In genomic region chr12:543114-543451, GRCh38 we compare ENCODE assay signal across 27 cellular contexts.
DNase-seq lines count a peak whose midpoint lies in the region; ATAC-seq and TF ChIP-seq lines count a peak whose summit lies in the region.
"Had no signal": no experiment of that assay in that cellular context is flagged by ENCODE, and none has a peak within 500 bp of the region (broad histone marks: within the 10 kb centered on the region; RNA-seq: fewer than 3 reads in every experiment).

No MANE protein-coding gene starts in this region.

- no peak for TF ChIP-seq EP300 in stomach (IDR thresholded peaks at IDR 0.05)

- H3K9me3 ChIP-seq in SJCRH30 (replicated peaks) (no peaks in the 10 kb centered on the region; the same call in 1 of the 2 replicates), stomach (no peaks in the 10 kb centered on the region)
- H3K9me3 ChIP-seq: BE2C, HAP-1 had no signal

- H3K36me3 ChIP-seq in SJCRH30 (peaks cover 9% of the 10 kb centered on the region), stomach (peaks cover under 1 to 21% (median 8%) of the 10 kb centered on the region in 4 donors)
- H3K36me3 ChIP-seq: BE2C, HAP-1 had no signal

- H3K9me3 Mint-ChIP-seq in activated naive CD8-positive, alpha-beta T cell treated with anti-CD3 and anti-CD28 coated beads, Interleukin-2, amount 10 ng/mL, durations not matched to agents 7 days and 5 days, result no peaks in the 10 kb centered on the region
- H3K9me3 Mint-ChIP-seq in activated naive CD8-positive, alpha-beta T cell treated with anti-CD3 and anti-CD28 coated beads for 36 hours, result no peaks in the 10 kb centered on the region
- no peaks in the 10 kb centered on the region for H3K9me3 Mint-ChIP-seq in nephron
- H3K9me3 Mint-ChIP-seq: CD8-positive, alpha-beta memory T cell; GM23338; HFFc6; IgD-negative memory B cell had no signal

- intact Hi-C loops in stomach (cut with DNase I; ENCODE audit: low total_unique reads), result no loop called here

- H3K27me3 Mint-ChIP-seq in activated naive CD8-positive, alpha-beta T cell treated with anti-CD3 and anti-CD28 coated beads, Interleukin-2, amount 10 ng/mL, durations not matched to agents 7 days and 5 days, result peaks cover 13% of the 10 kb centered on the region
- H3K27me3 Mint-ChIP-seq in activated naive CD8-positive, alpha-beta T cell treated with anti-CD3 and anti-CD28 coated beads for 36 hours, result peaks cover 35% of the 10 kb centered on the region
- peaks cover 33% of the 10 kb centered on the region for H3K27me3 Mint-ChIP-seq in nephron (ENCODE audit: low read depth)

- peak overlapping the region; percentile 34 for H3K27ac Mint-ChIP-seq in activated naive CD8-positive, alpha-beta T cell treated with anti-CD3 and anti-CD28 coated beads, Interleukin-2, amount 10 ng/mL, durations not matched to agents 7 days and 5 days
- no peak overlapping the region for H3K27ac Mint-ChIP-seq in activated naive CD8-positive, alpha-beta T cell treated with anti-CD3 and anti-CD28 coated beads for 36 hours
- H3K27ac Mint-ChIP-seq in nephron, result peak overlapping the region; percentile 65 to 73 (median 71)
- H3K27ac Mint-ChIP-seq: CD14-positive monocyte; CD8-positive, alpha-beta memory T cell; GM23338; HFFc6; IgD-negative memory B cell had no signal

- H3K4me1 ChIP-seq in SJCRH30 (peaks cover 30% of the 10 kb centered on the region), stomach (peaks cover 36 to 63% (median 52%) of the 10 kb centered on the region in 4 donors)
- H3K4me1 ChIP-seq: BE2C, HAP-1 had no signal

- H3K4me1 Mint-ChIP-seq in activated naive CD8-positive, alpha-beta T cell treated with anti-CD3 and anti-CD28 coated beads, Interleukin-2, amount 10 ng/mL, durations not matched to agents 7 days and 5 days, result peaks cover 31% of the 10 kb centered on the region
- peaks cover 23% of the 10 kb centered on the region for H3K4me1 Mint-ChIP-seq in activated naive CD8-positive, alpha-beta T cell treated with anti-CD3 and anti-CD28 coated beads for 36 hours
- peaks cover 47% of the 10 kb centered on the region for H3K4me1 Mint-ChIP-seq in nephron

- WGBS in stomach, 5 donors, result 79 to 96% (median 91%) methylated on average over 6 to 8 of the region's 9 CpGs

- no peak for TF ChIP-seq POLR2A in stomach (IDR thresholded peaks at IDR 0.05)

- ATAC-seq in activated naive CD8-positive, alpha-beta T cell treated with anti-CD3 and anti-CD28 coated beads, Interleukin-2, amount 10 ng/mL, durations not matched to agents 7 days and 5 days (ENCODE audit: low read depth), result no peak
- ATAC-seq in HG02610 (IDR thresholded peaks at IDR 0.05; ENCODE audit: unreplicated experiment), result no peak
- ATAC-seq: Panc1 had no signal

- TF ChIP-seq CTCF in nephron (IDR thresholded peaks at IDR 0.05; ENCODE audit: unreplicated experiment in 3 of 3) (no peak), stomach (IDR thresholded peaks at IDR 0.05) (no peak)

- H3K27me3 ChIP-seq in SJCRH30, result no peaks in the 10 kb centered on the region
- peaks cover 0 to 43% (median 6%) of the 10 kb centered on the region in 3 donors for H3K27me3 ChIP-seq in stomach

- no peak overlapping the region for H3K4me3 ChIP-seq in SJCRH30
- H3K4me3 ChIP-seq in stomach, result no peak overlapping the region
- H3K4me3 ChIP-seq: GM23338, HAP-1 had no signal

- no peaks in the 10 kb centered on the region for H3K36me3 Mint-ChIP-seq in activated naive CD8-positive, alpha-beta T cell treated with anti-CD3 and anti-CD28 coated beads, Interleukin-2, amount 10 ng/mL, durations not matched to agents 7 days and 5 days
- no peaks in the 10 kb centered on the region for H3K36me3 Mint-ChIP-seq in activated naive CD8-positive, alpha-beta T cell treated with anti-CD3 and anti-CD28 coated beads for 36 hours
- H3K36me3 Mint-ChIP-seq in nephron (ENCODE audit: low read depth), result no peaks in the 10 kb centered on the region
- H3K36me3 Mint-ChIP-seq: CD14-positive monocyte, IgD-negative memory B cell had no signal

- H3K4me3 Mint-ChIP-seq in activated naive CD8-positive, alpha-beta T cell treated with anti-CD3 and anti-CD28 coated beads, Interleukin-2, amount 10 ng/mL, durations not matched to agents 7 days and 5 days, result no peak overlapping the region
- no peak overlapping the region for H3K4me3 Mint-ChIP-seq in activated naive CD8-positive, alpha-beta T cell treated with anti-CD3 and anti-CD28 coated beads for 36 hours
- H3K4me3 Mint-ChIP-seq in nephron, result peak overlapping the region in 1 of 3 experiments; percentile 33
- H3K4me3 Mint-ChIP-seq: CD14-positive monocyte; CD8-positive, alpha-beta memory T cell; GM23338; HFFc6; IgD-negative memory B cell had no signal

- POLR2A ChIA-PET in activated naive CD8-positive, alpha-beta T cell treated with anti-CD3 and anti-CD28 coated beads, Interleukin-2, amount 10 ng/mL, durations not matched to agents 7 days and 5 days (lab: Charles Lee), result interaction anchor here (0.7 kb wide), 1 partner anchor 20 kb away, joined by 3 read pairs; no protein-coding TSS in a partner anchor

- DNase-seq in activated naive CD8-positive, alpha-beta T cell treated with anti-CD3 and anti-CD28 coated beads, Interleukin-2, amount 10 ng/mL, durations not matched to agents 7 days and 5 days, result no peak
- no peak for DNase-seq in activated naive CD8-positive, alpha-beta T cell treated with anti-CD3 and anti-CD28 coated beads for 36 hours
- DNase-seq in SJCRH30 (no peak), stomach (no peak), NCI-H2171 (lab: John Stamatoyannopoulos, UW) (no peak), NCI-H748 treated with DMSO at 0.1 percent for 48 hours (lab: John Stamatoyannopoulos, UW) (no peak)
- DNase-seq: 8988T; ACHN; BE2C; Calu3; CD8-positive, alpha-beta memory T cell; DMS79 treated with DMSO at 0.1 percent for 48 hours; GF-D8; HFFc6; NCI-H1048; NCI-H2029 treated with DMSO at 0.1 percent for 48 hours; NCI-H2227 treated with DMSO at 0.1 percent for 48 hours; NCI-H526 treated with DMSO at 0.1 percent for 48 hours; SIG-M5 had no signal

- peak overlapping the region; percentile 98 for H3K27ac ChIP-seq in SJCRH30
- H3K27ac ChIP-seq in stomach, result peak overlapping the region in 4 of 5 donors; percentile 43 to 79 (median 56)
- H3K27ac ChIP-seq: RWPE1 had no signal
